In the genomic region with DNA sequence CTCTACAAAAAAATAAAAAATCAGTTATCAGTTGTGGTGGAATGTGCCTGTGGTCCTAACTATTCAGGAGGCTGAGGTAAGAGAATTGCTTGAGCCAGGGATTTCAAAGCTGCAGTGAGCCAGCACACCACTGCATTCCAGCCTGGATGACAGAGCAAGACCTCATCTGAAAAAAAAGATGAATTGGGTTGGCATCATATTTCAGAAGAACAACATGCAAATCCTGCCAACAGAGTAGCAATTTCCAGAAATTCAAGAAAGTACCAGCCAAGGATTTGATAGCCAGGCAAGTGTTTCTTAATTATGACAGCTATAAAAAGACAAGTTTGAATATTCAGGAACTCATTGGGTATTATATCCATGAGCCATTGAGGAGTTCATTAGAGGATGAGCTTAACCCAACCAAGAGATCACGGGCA, we compare ENCODE assay signal across 10 cellular contexts.
DNase-seq lines count a peak whose midpoint lies in the region; ATAC-seq and TF ChIP-seq lines count a peak whose summit lies in the region.
"Had no signal": no experiment of that assay in that cellular context is flagged by ENCODE, and none has a peak within 500 bp of the region (broad histone marks: within the 10 kb centered on the region; RNA-seq: fewer than 3 reads in every experiment).

No MANE protein-coding gene starts in this region.

- H3K9me3 ChIP-seq in right cardiac atrium (ENCODE audit: control insufficient read depth, low read length) (no peaks in the 10 kb centered on the region), subcutaneous abdominal adipose tissue (ENCODE audit: control insufficient read depth in 5 of 5, low read length in 5 of 5) (no peaks in the 10 kb centered on the region)

- no peaks in the 10 kb centered on the region for H3K27me3 Mint-ChIP-seq in activated naive CD8-positive, alpha-beta T cell
- H3K27me3 Mint-ChIP-seq in activated naive CD8-positive, alpha-beta T cell treated with anti-CD3 and anti-CD28 coated beads, Interleukin-2, amount 50 U/mL, for 24 hours = no peaks in the 10 kb centered on the region
- H3K27me3 Mint-ChIP-seq: B cell had no signal

- H3K4me3 Mint-ChIP-seq in activated naive CD8-positive, alpha-beta T cell = no peak overlapping the region
- no peak overlapping the region for H3K4me3 Mint-ChIP-seq in activated naive CD8-positive, alpha-beta T cell treated with anti-CD3 and anti-CD28 coated beads, Interleukin-2, amount 50 U/mL, for 24 hours
- H3K4me3 Mint-ChIP-seq: B cell had no signal

- H3K4me3 ChIP-seq in astrocyte of the cerebellum (ENCODE audit: low read depth, low read length) (no peak overlapping the region), right cardiac atrium (ENCODE audit: low read length) (no peak overlapping the region), subcutaneous abdominal adipose tissue (ENCODE audit: low read depth in 1 of 5, low read length in 5 of 5) (no peak overlapping the region)

- H3K36me3 Mint-ChIP-seq in activated naive CD8-positive, alpha-beta T cell = peaks cover 24% of the 10 kb centered on the region
- H3K36me3 Mint-ChIP-seq in activated naive CD8-positive, alpha-beta T cell treated with anti-CD3 and anti-CD28 coated beads, Interleukin-2, amount 50 U/mL, for 24 hours (ENCODE audit: low read depth) = peaks cover 11% of the 10 kb centered on the region

- H3K4me1 Mint-ChIP-seq in activated naive CD8-positive, alpha-beta T cell (ENCODE audit: low read depth) = peaks cover 2% of the 10 kb centered on the region
- peaks cover 7% of the 10 kb centered on the region for H3K4me1 Mint-ChIP-seq in activated naive CD8-positive, alpha-beta T cell treated with anti-CD3 and anti-CD28 coated beads, Interleukin-2, amount 50 U/mL, for 24 hours
- H3K4me1 Mint-ChIP-seq: B cell had no signal

- intact Hi-C loops in right cardiac atrium (cut with DNase I) = loop anchor here in 1 of 4 donors (10.0 kb wide), 1 partner anchor 112 kb away; no protein-coding TSS in a partner anchor

- in situ Hi-C loops in astrocyte of the cerebellum (cut with HindIII; ENCODE audit: low sequenced_read_pairs) = no loop called here

- H3K27ac ChIP-seq in right cardiac atrium (ENCODE audit: low read length) = no peak overlapping the region
- H3K27ac ChIP-seq in subcutaneous abdominal adipose tissue (ENCODE audit: low read depth, low read length) = peak overlapping the region; percentile 12

- no peak overlapping the region for H3K9ac ChIP-seq in subcutaneous abdominal adipose tissue (ENCODE audit: low read length in 5 of 5)

- H3K27me3 ChIP-seq in right cardiac atrium (ENCODE audit: control insufficient read depth, insufficient read depth) (no peaks in the 10 kb centered on the region), subcutaneous abdominal adipose tissue (ENCODE audit: control insufficient read depth in 5 of 5, insufficient read depth in 4 of 5, low read length in 5 of 5) (no peaks in the 10 kb centered on the region)

- ATAC-seq in activated naive CD8-positive, alpha-beta T cell treated with anti-CD3 and anti-CD28 coated beads, Interleukin-2, amount 50 U/mL, for 24 hours = no peak
- peak; percentile 36 to 71 for ATAC-seq in right cardiac atrium
- ATAC-seq in HG03045 (IDR thresholded peaks at IDR 0.05; ENCODE audit: unreplicated experiment) = no peak

- no peaks in the 10 kb centered on the region for H3K9me3 Mint-ChIP-seq in activated naive CD8-positive, alpha-beta T cell (ENCODE audit: low read depth)
- H3K9me3 Mint-ChIP-seq in activated naive CD8-positive, alpha-beta T cell treated with anti-CD3 and anti-CD28 coated beads, Interleukin-2, amount 50 U/mL, for 24 hours = no peaks in the 10 kb centered on the region

- DNase-seq in activated naive CD8-positive, alpha-beta T cell treated with anti-CD3 and anti-CD28 coated beads, Interleukin-2, amount 50 U/mL, for 24 hours = no peak
- DNase-seq in astrocyte of the cerebellum (ENCODE audit: low read depth) (peak; percentile 47), right cardiac atrium (peak in 1 of 3 donors; percentile 39), NCI-H2029 (lab: John Stamatoyannopoulos, UW) (no peak), NCI-H1436 (lab: John Stamatoyannopoulos, UW) (no peak)
- DNase-seq: occipital lobe had no signal

- H3K4me1 ChIP-seq in right cardiac atrium (ENCODE audit: control insufficient read depth, insufficient read depth, low read length) (peaks cover 1% of the 10 kb centered on the region), subcutaneous abdominal adipose tissue (ENCODE audit: control insufficient read depth in 5 of 5, insufficient read depth in 5 of 5, low read length in 5 of 5) (peaks cover 0 to 5% (median 4%) of the 10 kb centered on the region in 5 donors)

- peak overlapping the region; percentile 23 for H3K27ac Mint-ChIP-seq in activated naive CD8-positive, alpha-beta T cell
- H3K27ac Mint-ChIP-seq in activated naive CD8-positive, alpha-beta T cell treated with anti-CD3 and anti-CD28 coated beads, Interleukin-2, amount 50 U/mL, for 24 hours = no peak overlapping the region
- H3K27ac Mint-ChIP-seq: B cell had no signal

- TF ChIP-seq CTCF in astrocyte of the cerebellum (IDR thresholded peaks at IDR 0.05; ENCODE audit: low read depth, low read length, missing control alignments) = no peak

- WGBS in right cardiac atrium = 81% methylated on average over 1 of the region's 1 CpG

- H3K36me3 ChIP-seq in subcutaneous abdominal adipose tissue (ENCODE audit: control insufficient read depth in 5 of 5, insufficient read depth in 5 of 5, low read length in 5 of 5) = peaks cover 0 to 14% (median 4%) of the 10 kb centered on the region in 5 donors

Comparison
In these comparisons a context has a peak if more than half of its experiments do, and no peak if none do; other contexts are left out.
1. ATAC-seq: peak in right cardiac atrium (2 of 2); none in activated naive CD8-positive, alpha-beta T cell treated with anti-CD3 and anti-CD28 coated beads, Interleukin-2, amount 50 U/mL, for 24 hours (single experiment) and HG03045 (single experiment).